13 cellular contexts compared by ENCODE assay signal in genomic region chr7:353746-354325, GRCh38.
A peak's percentile ranks its signal among the peaks of the same experiment; 100 is the strongest.
DNase-seq lines count a peak whose midpoint lies in the region; ATAC-seq lines count a peak whose summit lies in the region.
"Had no signal": no experiment of that assay in that cellular context is flagged by ENCODE, and none has a peak within 500 bp of the region (broad histone marks: within the 10 kb centered on the region; RNA-seq: fewer than 3 reads in every experiment).

No MANE protein-coding gene starts in this region.

- intact Hi-C loops in left ventricle myocardium superior (cut with micrococcal nuclease): no loop called here

- peak; percentile 13 for DNase-seq in ELR (ENCODE audit: low read depth)
- DNase-seq in astrocyte of the hippocampus (ENCODE audit: low read depth, low spot score): peak; percentile 84
- DNase-seq in left ventricle myocardium superior: peak; percentile 48
- peak; percentile 22 for DNase-seq in stromal cell of bone marrow (ENCODE audit: low read depth)
- no peak for DNase-seq in LoVo (ENCODE audit: low spot score)
- DNase-seq in activated CD4-positive, alpha-beta T cell treated with anti-CD3 and anti-CD28 coated beads for 1 hour: no peak
- DNase-seq: CD8-positive, alpha-beta T cell; cortex of kidney; GM23248; SK-N-SH; stimulated activated CD4-positive, alpha-beta T cell treated with anti-CD3 and anti-CD28 coated beads, Interleukin-4, amount 100 ng/mL, for 24 hours; stimulated activated naive CD4-positive, alpha-beta T cell had no signal

- peak; percentile 51 for ATAC-seq in left ventricle myocardium superior
- ATAC-seq in GM21619 (IDR thresholded peaks at IDR 0.05; ENCODE audit: unreplicated experiment): no peak
- ATAC-seq: CD8-positive, alpha-beta T cell had no signal

Comparison
In these comparisons a context has a peak if more than half of its experiments do, and no peak if none do; other contexts are left out.
1. DNase-seq: peak in ELR (single experiment), astrocyte of the hippocampus (single experiment), left ventricle myocardium superior (single experiment) and stromal cell of bone marrow (single experiment); none in LoVo (single experiment) and activated CD4-positive, alpha-beta T cell treated with anti-CD3 and anti-CD28 coated beads for 1 hour (single experiment).